In genomic region chr20:45592574-45593189, GRCh38 we compare ENCODE assay signal across 8 cellular contexts. TPM values are rescaled to one million over a fixed set of nuclear protein-coding genes. Genes with fewer than 3 reads are reported as not detected.
DNase-seq lines count a peak whose midpoint lies in the region; ATAC-seq and TF ChIP-seq lines count a peak whose summit lies in the region.

No MANE protein-coding gene starts in this region.

- no peak overlapping the region for H3K4me2 ChIP-seq in KMS-11
- no peak overlapping the region for H3K4me2 ChIP-seq in SK-N-SH

- no peak for TF ChIP-seq EP300 in SK-N-SH (IDR thresholded peaks at IDR 0.05; ENCODE audit: borderline replicate concordance in 1 of 2, low read depth in 1 of 2, low read length in 1 of 2)

- no peak overlapping the region for H3K27ac ChIP-seq in KMS-11
- no peak overlapping the region for H3K27ac ChIP-seq in SK-N-SH (ENCODE audit: low read depth in 2 of 2, low read length in 1 of 2)

- TF ChIP-seq RAD21 in SK-N-SH (IDR thresholded peaks at IDR 0.05; ENCODE audit: low read length): peak; percentile 60

- no peaks in the 10 kb centered on the region for H3K79me2 ChIP-seq in KMS-11 (ENCODE audit: insufficient read depth, low read depth)
- H3K79me2 ChIP-seq in SK-N-SH (ENCODE audit: insufficient read depth): no peaks in the 10 kb centered on the region

- H4K20me1 ChIP-seq in KMS-11 (ENCODE audit: insufficient read depth): no peaks in the 10 kb centered on the region
- H4K20me1 ChIP-seq in SK-N-SH (ENCODE audit: insufficient read depth): no peaks in the 10 kb centered on the region

- H3K9ac ChIP-seq in KMS-11 (no peak overlapping the region), SK-N-SH (no peak overlapping the region)

- H3F3A ChIP-seq in SK-N-SH (replicated peaks; ENCODE audit: insufficient read depth): no peaks in the 10 kb centered on the region

- TF ChIP-seq CTCF in KMS-11 (conservative IDR thresholded peaks at IDR 0.05; ENCODE audit: low read depth, low read length) (peak; percentile 83), SK-N-SH (IDR thresholded peaks at IDR 0.05) (peak; percentile 75), fibroblast of villous mesenchyme (IDR thresholded peaks at IDR 0.05; ENCODE audit: insufficient read depth, low read depth, low read length) (peak; percentile 67)

- no peaks in the 10 kb centered on the region for H3K4me1 ChIP-seq in KMS-11 (ENCODE audit: low read depth, poor library complexity, severe bottlenecking)
- no peaks in the 10 kb centered on the region for H3K4me1 ChIP-seq in SK-N-SH (ENCODE audit: control insufficient read depth in 1 of 2, insufficient read depth in 2 of 2, low read depth in 1 of 2, low read length in 1 of 2)

- POLR2A ChIA-PET in SK-N-SH (lab: Yijun Ruan, JAX): no interaction called here

- DNase-seq in stimulated activated CD4-positive, alpha-beta T cell treated with anti-CD3 and anti-CD28 coated beads, Interleukin-1b, Interleukin-23, amount 100 ng/mL, for 48 hours: peak; percentile 5
- DNase-seq in stimulated activated CD4-positive, alpha-beta T cell treated with anti-CD3 and anti-CD28 coated beads, Interleukin-4, amount 100 ng/mL, for 4 hours: no peak
- peak; percentile 33 for DNase-seq in SK-N-SH
- peak; percentile 36 for DNase-seq in fibroblast of villous mesenchyme (ENCODE audit: low read depth)
- peak; percentile 2 to 19 for DNase-seq in stimulated activated CD4-positive, alpha-beta T cell treated with anti-CD3 and anti-CD28 coated beads, Interleukin-2, amount 100 ng/mL, for 24 hours
- DNase-seq in ecto neural progenitor cell (ENCODE audit: low spot score): no peak

- H3K9me2 ChIP-seq in SK-N-SH: no peaks in the 10 kb centered on the region

- CTCF ChIA-PET in SK-N-SH (lab: Yijun Ruan, JAX): interaction anchor here (1.0 to 3.6 kb wide), 4 partner anchors 36 to 338 kb away, joined by 3 to 14 read pairs (median 6); no protein-coding TSS in a partner anchor

- WGBS in SK-N-SH (ENCODE audit: low lambda C conversion rate): 2% methylated on average over 5 of the region's 5 CpGs

- H3K27me3 ChIP-seq in KMS-11 (ENCODE audit: insufficient read depth, low read depth) (no peaks in the 10 kb centered on the region), SK-N-SH (ENCODE audit: insufficient read depth) (peaks cover 10% of the 10 kb centered on the region; the same call in 1 of the 2 replicates)

- H2AFZ ChIP-seq in KMS-11 (ENCODE audit: low read depth): no peak overlapping the region
- H2AFZ ChIP-seq in SK-N-SH (ENCODE audit: low read depth): no peak overlapping the region

- H3K36me3 ChIP-seq in KMS-11 (ENCODE audit: insufficient read depth) (no peaks in the 10 kb centered on the region), SK-N-SH (replicated peaks in 1 of 2; ENCODE audit: control insufficient read depth in 1 of 2, insufficient read depth in 2 of 2, low read length in 1 of 2) (no peaks in the 10 kb centered on the region)

- H3K9me3 ChIP-seq in SK-N-SH: no peaks in the 10 kb centered on the region

- no peak overlapping the region for H3K4me3 ChIP-seq in KMS-11 (IDR thresholded peaks at IDR 0.05; ENCODE audit: insufficient read depth, low read depth, low read length)
- no peak overlapping the region; a peak in 1 of 4 replicates for H3K4me3 ChIP-seq in SK-N-SH (ENCODE audit: low read depth in 2 of 2, low read length in 1 of 2)
- no peak overlapping the region for H3K4me3 ChIP-seq in fibroblast of villous mesenchyme (ENCODE audit: low read depth, low read length)

- no peak for ATAC-seq in GM21737 (IDR thresholded peaks at IDR 0.05; ENCODE audit: unreplicated experiment)

TF ChIP-seq in SK-N-SH, 30 proteins besides CTCF, POLR2A, EP300 and RAD21:
- no peak for TF ChIP-seq CHD2 (IDR thresholded peaks at IDR 0.05; ENCODE audit: low read length, partially characterized antibody)
- peak; percentile 47 for TF ChIP-seq SMC3 (IDR thresholded peaks at IDR 0.05; ENCODE audit: low read depth, low read length)

RNA-seq across cellular contexts. Expression of gene WFDC8, which starts 13.6 kb away (rescaled TPM):
- not detected in 2 replicates for polyA plus RNA-seq in SK-N-SH (2012; rRNA removed)
- polyA plus RNA-seq in SK-N-SH (2012; cell fraction: cytosol; rRNA removed): not detected in 2 replicates
- polyA plus RNA-seq in SK-N-SH (2012; cell fraction: nucleus; rRNA removed): not detected in 2 replicates
- total RNA-seq in fibroblast of villous mesenchyme: not detected in 2 replicates

RNA-seq across cellular contexts. Expression of gene WFDC10A, which starts 36.9 kb away (rescaled TPM):
- polyA plus RNA-seq in SK-N-SH (2012; rRNA removed): not detected in 2 replicates
- polyA plus RNA-seq in SK-N-SH (2012; cell fraction: cytosol; rRNA removed): not detected in 2 replicates
- polyA plus RNA-seq in SK-N-SH (2012; cell fraction: nucleus; rRNA removed): not detected in 2 replicates
- not detected in 2 replicates for total RNA-seq in fibroblast of villous mesenchyme

RNA-seq across cellular contexts. Expression of gene WFDC9, which starts 38.4 kb away (rescaled TPM):
- polyA plus RNA-seq in SK-N-SH (2012; rRNA removed): not detected in 2 replicates
- not detected in 2 replicates for polyA plus RNA-seq in SK-N-SH (2012; cell fraction: cytosol; rRNA removed)
- polyA plus RNA-seq in SK-N-SH (2012; cell fraction: nucleus; rRNA removed): not detected in 2 replicates
- total RNA-seq in fibroblast of villous mesenchyme: not detected in 2 replicates

RNA-seq across cellular contexts. Expression of gene EPPIN, which starts 45.5 kb away (rescaled TPM):
- polyA plus RNA-seq in SK-N-SH (2012; rRNA removed): not detected in 2 replicates
- polyA plus RNA-seq in SK-N-SH (2012; cell fraction: cytosol; rRNA removed): not detected in 2 replicates
- not detected in 2 replicates for polyA plus RNA-seq in SK-N-SH (2012; cell fraction: nucleus; rRNA removed)
- not detected in 2 replicates for total RNA-seq in fibroblast of villous mesenchyme

RNA-seq across cellular contexts. Expression of gene WFDC6, which starts 53.4 kb away (rescaled TPM):
- not detected in 2 replicates for polyA plus RNA-seq in SK-N-SH (2012; rRNA removed)
- polyA plus RNA-seq in SK-N-SH (2012; cell fraction: cytosol; rRNA removed): not detected in 2 replicates
- polyA plus RNA-seq in SK-N-SH (2012; cell fraction: nucleus; rRNA removed): not detected in 2 replicates
- not detected in 2 replicates for total RNA-seq in fibroblast of villous mesenchyme

Comparison
In these comparisons a context has a peak if more than half of its experiments do, and no peak if none do; other contexts are left out.
1. DNase-seq: peak in stimulated activated CD4-positive, alpha-beta T cell treated with anti-CD3 and anti-CD28 coated beads, Interleukin-1b, Interleukin-23, amount 100 ng/mL, for 48 hours (single experiment), SK-N-SH (single experiment), fibroblast of villous mesenchyme (single experiment) and stimulated activated CD4-positive, alpha-beta T cell treated with anti-CD3 and anti-CD28 coated beads, Interleukin-2, amount 100 ng/mL, for 24 hours (2 of 2); none in stimulated activated CD4-positive, alpha-beta T cell treated with anti-CD3 and anti-CD28 coated beads, Interleukin-4, amount 100 ng/mL, for 4 hours (0 of 2) and ecto neural progenitor cell (single experiment).
2. Peak in every context shown above with its lines, with median percentiles within 50 percentile points of each other: CTCF ChIP-seq.